Comparison of ENCODE assay signal across 8 cellular contexts in the genomic region with DNA sequence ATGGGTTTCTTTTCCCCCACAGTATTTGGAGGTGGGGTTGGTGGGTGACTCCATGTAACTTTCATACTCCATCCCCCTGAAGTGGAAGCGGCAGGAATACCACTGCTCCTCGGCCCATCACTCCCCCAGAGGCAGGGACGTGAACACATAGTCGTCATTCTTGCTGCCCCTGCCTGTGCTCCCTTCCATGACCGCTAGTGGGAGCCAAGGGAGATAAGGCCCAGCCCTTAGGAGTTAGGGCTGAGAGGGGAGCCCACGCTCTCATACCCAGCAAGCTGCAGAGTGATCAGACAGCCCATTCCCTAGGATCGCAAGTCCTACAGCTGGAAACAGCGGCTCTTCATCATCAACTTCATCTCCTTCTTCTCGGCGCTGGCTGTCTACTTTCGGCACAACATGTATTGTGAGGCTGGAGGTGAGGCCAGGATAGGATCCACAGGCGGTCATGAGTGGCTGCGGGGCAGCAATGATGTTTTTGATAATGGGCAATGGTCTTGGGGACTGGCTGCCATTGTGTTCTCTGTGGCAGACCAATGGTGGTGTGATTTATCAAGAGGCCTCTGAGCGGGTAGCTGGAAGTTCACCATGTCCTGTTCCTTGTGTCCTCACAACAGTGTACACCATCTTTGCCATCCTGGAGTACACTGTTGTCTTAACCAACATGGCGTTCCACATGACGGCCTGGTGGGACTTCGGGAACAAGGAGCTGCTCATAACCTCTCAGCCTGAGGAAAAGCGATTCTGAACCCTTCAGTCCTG. TPM values are rescaled to one million over a fixed set of nuclear protein-coding genes. Genes with fewer than 3 reads are reported as not detected.
DNase-seq lines count a peak whose midpoint lies in the region; ATAC-seq, FAIRE-seq and TF ChIP-seq lines count a peak whose summit lies in the region.

No MANE protein-coding gene starts in this region.

- peak overlapping the region; percentile 12 for H3K4me3 Mint-ChIP-seq in activated T-helper 17 cell treated with anti-CD3 and anti-CD28 coated beads, Interleukin-2, amount 50 U/mL, for 72 hours

- H3K36me3 Mint-ChIP-seq in activated T-helper 17 cell treated with anti-CD3 and anti-CD28 coated beads, Interleukin-2, amount 50 U/mL, for 72 hours (ENCODE audit: low read depth), result peaks cover 56% of the 10 kb centered on the region

- ATAC-seq in HG03060 (IDR thresholded peaks at IDR 0.05; ENCODE audit: low read depth, unreplicated experiment) (peak; percentile 55), heart left ventricle (peak in 3 of 4 donors; percentile 56 to 66 (median 59))
- ATAC-seq in activated T-helper 17 cell treated with anti-CD3 and anti-CD28 coated beads, Interleukin-2, amount 50 U/mL, for 72 hours (replicated peaks), result peak; percentile 92

- CTCF ChIA-PET in AG04450 (lab: Charles Lee), result interaction anchor here (0.7 to 3.1 kb wide), 5 partner anchors 10 to 248 kb away, joined by 3 to 15 read pairs (median 3); partner anchors contain the start of gene RHOG

- H3K27me3 Mint-ChIP-seq in activated T-helper 17 cell treated with anti-CD3 and anti-CD28 coated beads, Interleukin-2, amount 50 U/mL, for 72 hours, result no peaks in the 10 kb centered on the region

- H3K4me1 ChIP-seq in heart left ventricle (peaks cover 0 to 31% (median 0%) of the 10 kb centered on the region in 12 donors), small intestine (ENCODE audit: control insufficient read depth in 2 of 2, insufficient read depth in 1 of 2, low read depth in 1 of 2, low read length in 1 of 2) (no peaks in the 10 kb centered on the region)

- FAIRE-seq in GM18507 (lab: Jason Lieb, UNC), result peak; percentile 92
- no peak for FAIRE-seq in small intestine (lab: Jason Lieb, UNC)

- intact Hi-C loops in heart left ventricle (cut with DNase I), result loop anchor here in 1 of 10 donors (5.0 kb wide), 1 partner anchor 52 kb away; no protein-coding TSS in a partner anchor

- peaks cover 20% of the 10 kb centered on the region for H3K4me1 Mint-ChIP-seq in activated T-helper 17 cell treated with anti-CD3 and anti-CD28 coated beads, Interleukin-2, amount 50 U/mL, for 72 hours

- H3K27ac ChIP-seq in AG04450 (ENCODE audit: low read depth, low read length), result peak overlapping the region; percentile 11
- H3K27ac ChIP-seq in heart left ventricle, result peak overlapping the region in 1 of 12 donors; percentile 37
- no peak overlapping the region for H3K27ac ChIP-seq in small intestine (ENCODE audit: low read depth in 1 of 2, low read length in 1 of 2)

- WGBS in heart left ventricle, 4 donors, result 76 to 80% (median 79%) methylated on average over 17 to 18 of the region's 18 CpGs
- 75 to 86% (median 78%) methylated on average over 18 of the region's 18 CpGs for WGBS in small intestine, 3 donors

- TF ChIP-seq CTCF in AG04450 (IDR thresholded peaks at IDR 0.05; ENCODE audit: low read depth, low read length) (peak; percentile 53), heart left ventricle (IDR thresholded peaks at IDR 0.05) (peak; percentile 36 to 78 (median 52))

- TF ChIP-seq POLR2A in heart left ventricle (IDR thresholded peaks at IDR 0.05), result no peak

- peak overlapping the region; percentile 85 for H3K27ac Mint-ChIP-seq in activated T-helper 17 cell treated with anti-CD3 and anti-CD28 coated beads, Interleukin-2, amount 50 U/mL, for 72 hours

- POLR2A ChIA-PET in AG04450 (lab: Yijun Ruan, JAX), result interaction anchor here (0.7 kb wide), 1 partner anchor 15 kb away, joined by 4 read pairs; no protein-coding TSS in a partner anchor

- H3K9me3 ChIP-seq in AG04450 (ENCODE audit: control insufficient read depth, insufficient read depth, low read length), result no peaks in the 10 kb centered on the region
- H3K9me3 ChIP-seq in heart left ventricle, result no peaks in the 10 kb centered on the region
- no peaks in the 10 kb centered on the region for H3K9me3 ChIP-seq in small intestine (ENCODE audit: control insufficient read depth, low read depth)

- no peaks in the 10 kb centered on the region for H3K9me3 Mint-ChIP-seq in activated T-helper 17 cell treated with anti-CD3 and anti-CD28 coated beads, Interleukin-2, amount 50 U/mL, for 72 hours

- H3K27me3 ChIP-seq in AG04450 (ENCODE audit: control insufficient read depth, insufficient read depth, low read length) (no peaks in the 10 kb centered on the region), heart left ventricle (no peaks in the 10 kb centered on the region), small intestine (ENCODE audit: control insufficient read depth in 2 of 2, insufficient read depth in 2 of 2, low read length in 2 of 2) (no peaks in the 10 kb centered on the region)

- H3K36me3 ChIP-seq in heart left ventricle, result peaks cover 0 to 47% (median 35%) of the 10 kb centered on the region in 9 donors
- peaks cover 7 to 20% of the 10 kb centered on the region in 2 donors for H3K36me3 ChIP-seq in small intestine (ENCODE audit: control insufficient read depth in 2 of 2, insufficient read depth in 2 of 2, low read length in 2 of 2)

- no peak overlapping the region for H3K4me3 ChIP-seq in AG04450 (ENCODE audit: low read depth, low read length)
- no peak overlapping the region for H3K4me3 ChIP-seq in heart left ventricle
- no peak overlapping the region for H3K4me3 ChIP-seq in small intestine (ENCODE audit: low read depth in 1 of 2, low read length in 2 of 2)

- DNase-seq in AG04450 (ENCODE audit: low read depth, low spot score) (no peak), GM18507 (ENCODE audit: extremely low spot score, insufficient read length, low read depth) (peak; percentile 54), RKO (ENCODE audit: low spot score) (peak; percentile 58), heart left ventricle (peak; percentile 41 to 81 (median 65)), small intestine (peak; percentile 63), NCI-H2171 (lab: John Stamatoyannopoulos, UW) (no peak)

RNA-seq across cellular contexts. Expression of gene RHOG, which starts 15.9 kb away (rescaled TPM):
- polyA plus RNA-seq in AG04450 (2011; rRNA removed) (40.3 and 64.6 TPM in 2 replicates), heart left ventricle (10 to 100 TPM; 23.0 to 50.4 TPM), small intestine (100 to 1,000 TPM in 1 of 3 donors, 10 to 100 TPM in 2; 62.1 to 114 (median 86.6) TPM)
- 74.9 and 104 TPM in 2 replicates for polyA minus RNA-seq in AG04450 (2011; rRNA and poly(A)+ RNA removed)
- total RNA-seq in activated T-helper 17 cell treated with anti-CD3 and anti-CD28 coated beads, Interleukin-2, amount 50 U/mL, for 72 hours, result 100 to 1,000 TPM; 151 to 154 TPM
- total RNA-seq in heart left ventricle, result 10 to 100 TPM; 17.9 to 69.1 (median 30.1) TPM

RNA-seq across cellular contexts. Expression of gene PGAP2, which starts 16.5 kb away (rescaled TPM):
- polyA plus RNA-seq in AG04450 (2011; rRNA removed) (20.8 and 26.3 TPM in 2 replicates), heart left ventricle (10 to 100 TPM; 12.9 to 17.3 TPM), small intestine (10 to 100 TPM; 18.9 to 26.2 (median 22.1) TPM)
- 20.9 and 24.8 TPM in 2 replicates for polyA minus RNA-seq in AG04450 (2011; rRNA and poly(A)+ RNA removed)
- 10 to 100 TPM; 25.6 to 31.8 TPM for total RNA-seq in activated T-helper 17 cell treated with anti-CD3 and anti-CD28 coated beads, Interleukin-2, amount 50 U/mL, for 72 hours
- 10 to 100 TPM; 17.6 to 31.7 (median 23.3) TPM for total RNA-seq in heart left ventricle

RNA-seq across cellular contexts. Expression of gene NUP98, which starts 27.5 kb away (rescaled TPM):
- polyA plus RNA-seq in AG04450 (2011; rRNA removed) (90.7 and 101 TPM in 2 replicates), heart left ventricle (10 to 100 TPM; 13.2 to 25.4 TPM), small intestine (10 to 100 TPM; 14.1 to 30.0 (median 18.8) TPM)
- 243 and 306 TPM in 2 replicates for polyA minus RNA-seq in AG04450 (2011; rRNA and poly(A)+ RNA removed)
- 100 to 1,000 TPM; 126 to 149 TPM for total RNA-seq in activated T-helper 17 cell treated with anti-CD3 and anti-CD28 coated beads, Interleukin-2, amount 50 U/mL, for 72 hours
- 10 to 100 TPM; 36.0 to 77.9 (median 46.2) TPM for total RNA-seq in heart left ventricle

RNA-seq across cellular contexts. Expression of gene STIM1, which starts 30.6 kb away (rescaled TPM):
- polyA plus RNA-seq in AG04450 (2011; rRNA removed) (19.7 and 23.4 TPM in 2 replicates), heart left ventricle (10 to 100 TPM; 13.2 to 36.2 TPM), small intestine (10 to 100 TPM in 1 of 3 donors, 1 to 10 TPM in 2; 5.6 to 27.9 (median 7.3) TPM)
- 45.9 and 48.9 TPM in 2 replicates for polyA minus RNA-seq in AG04450 (2011; rRNA and poly(A)+ RNA removed)
- total RNA-seq in activated T-helper 17 cell treated with anti-CD3 and anti-CD28 coated beads, Interleukin-2, amount 50 U/mL, for 72 hours, result 10 to 100 TPM; 68.8 to 82.7 TPM
- total RNA-seq in heart left ventricle, result 10 to 100 TPM; 24.4 to 42.9 (median 28.9) TPM

Comparison
In these comparisons a context has a peak if more than half of its experiments do, and no peak if none do; other contexts are left out.
1. DNase-seq: peak in GM18507 (single experiment), RKO (single experiment), heart left ventricle (5 of 5) and small intestine (single experiment); none in AG04450 (single experiment) and NCI-H2171 (single experiment).
2. Peak in every context shown above with its lines, with median percentiles within 50 percentile points of each other: ATAC-seq.